ENCODE assay signal across 2 cellular contexts in the genomic region with DNA sequence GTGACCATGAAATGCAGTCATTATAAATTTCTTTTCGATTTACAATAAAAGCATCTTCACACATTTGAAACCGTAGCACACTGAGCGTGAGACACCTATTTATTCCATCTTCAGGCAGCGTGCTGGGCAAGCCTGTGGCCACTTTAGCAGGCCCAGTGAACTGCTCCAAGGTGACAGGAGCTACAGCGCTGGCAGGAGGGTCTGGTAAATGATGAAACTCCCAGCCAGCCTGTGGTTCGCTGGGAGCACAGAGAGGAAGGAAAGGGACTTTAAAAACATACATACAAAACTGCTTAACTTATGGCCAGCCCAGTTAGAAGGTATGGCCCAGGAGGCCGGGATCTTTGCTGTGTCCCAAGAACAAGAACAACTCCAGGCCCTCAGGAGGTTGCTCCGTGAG.
TF ChIP-seq lines count a peak whose summit lies in the region.

No MANE protein-coding gene starts in this region.

TF ChIP-seq in SK-N-SH, 30 proteins besides CTCF, POLR2A, EP300 and RAD21 (continued from another document):
- TF ChIP-seq, protein P1, sequence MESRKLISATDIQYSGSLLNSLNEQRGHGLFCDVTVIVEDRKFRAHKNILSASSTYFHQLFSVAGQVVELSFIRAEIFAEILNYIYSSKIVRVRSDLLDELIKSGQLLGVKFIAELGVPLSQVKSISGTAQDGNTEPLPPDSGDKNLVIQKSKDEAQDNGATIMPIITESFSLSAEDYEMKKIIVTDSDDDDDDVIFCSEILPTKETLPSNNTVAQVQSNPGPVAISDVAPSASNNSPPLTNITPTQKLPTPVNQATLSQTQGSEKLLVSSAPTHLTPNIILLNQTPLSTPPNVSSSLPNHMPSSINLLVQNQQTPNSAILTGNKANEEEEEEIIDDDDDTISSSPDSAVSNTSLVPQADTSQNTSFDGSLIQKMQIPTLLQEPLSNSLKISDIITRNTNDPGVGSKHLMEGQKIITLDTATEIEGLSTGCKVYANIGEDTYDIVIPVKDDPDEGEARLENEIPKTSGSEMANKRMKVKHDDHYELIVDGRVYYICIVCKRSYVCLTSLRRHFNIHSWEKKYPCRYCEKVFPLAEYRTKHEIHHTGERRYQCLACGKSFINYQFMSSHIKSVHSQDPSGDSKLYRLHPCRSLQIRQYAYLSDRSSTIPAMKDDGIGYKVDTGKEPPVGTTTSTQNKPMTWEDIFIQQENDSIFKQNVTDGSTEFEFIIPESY (IDR thresholded peaks at IDR 0.05; ENCODE audit: borderline replicate concordance, low read depth) = no peak
- TF ChIP-seq ELF1 (IDR thresholded peaks at IDR 0.05) (no peak), REST (IDR thresholded peaks at IDR 0.05; ENCODE audit: low read depth, low read length) (no peak), RXRA (IDR thresholded peaks at IDR 0.05; ENCODE audit: borderline replicate concordance, low read depth) (no peak), POLR2AphosphoS5 (IDR thresholded peaks at IDR 0.05; ENCODE audit: low read depth, low read length) (no peak), USF2 (IDR thresholded peaks at IDR 0.05; ENCODE audit: borderline replicate concordance, low read depth, low read length) (no peak)

TF ChIP-seq in SK-N-SH treated with all-trans-retinoic acid at 6 μM for 48 hours, 23 proteins besides CTCF, POLR2A, EP300 and RAD21 (continued from another document):
- TF ChIP-seq GLIS3 (CRISPR knock-in tag; IDR thresholded peaks at IDR 0.05) (no peak), BACH2 (CRISPR knock-in tag; IDR thresholded peaks at IDR 0.05; ENCODE audit: borderline replicate concordance) (no peak), ZNF70 (CRISPR knock-in tag; IDR thresholded peaks at IDR 0.05) (no peak), ZNF8 (CRISPR knock-in tag; IDR thresholded peaks at IDR 0.05) (no peak), ZC3H10 (CRISPR knock-in tag; IDR thresholded peaks at IDR 0.05) (no peak), ISL1 (CRISPR knock-in tag; IDR thresholded peaks at IDR 0.05) (no peak), SNAI2 (CRISPR knock-in tag; IDR thresholded peaks at IDR 0.05) (no peak), ZFP3 (CRISPR knock-in tag; IDR thresholded peaks at IDR 0.05) (no peak), RARB (CRISPR knock-in tag; IDR thresholded peaks at IDR 0.05) (no peak), ESRRG (CRISPR knock-in tag; IDR thresholded peaks at IDR 0.05) (no peak), ZFP30 (CRISPR knock-in tag; IDR thresholded peaks at IDR 0.05) (no peak)
- TF ChIP-seq, protein P2, sequence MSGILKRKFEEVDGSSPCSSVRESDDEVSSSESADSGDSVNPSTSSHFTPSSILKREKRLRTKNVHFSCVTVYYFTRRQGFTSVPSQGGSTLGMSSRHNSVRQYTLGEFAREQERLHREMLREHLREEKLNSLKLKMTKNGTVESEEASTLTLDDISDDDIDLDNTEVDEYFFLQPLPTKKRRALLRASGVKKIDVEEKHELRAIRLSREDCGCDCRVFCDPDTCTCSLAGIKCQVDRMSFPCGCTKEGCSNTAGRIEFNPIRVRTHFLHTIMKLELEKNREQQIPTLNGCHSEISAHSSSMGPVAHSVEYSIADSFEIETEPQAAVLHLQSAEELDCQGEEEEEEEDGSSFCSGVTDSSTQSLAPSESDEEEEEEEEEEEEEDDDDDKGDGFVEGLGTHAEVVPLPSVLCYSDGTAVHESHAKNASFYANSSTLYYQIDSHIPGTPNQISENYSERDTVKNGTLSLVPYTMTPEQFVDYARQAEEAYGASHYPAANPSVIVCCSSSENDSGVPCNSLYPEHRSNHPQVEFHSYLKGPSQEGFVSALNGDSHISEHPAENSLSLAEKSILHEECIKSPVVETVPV (CRISPR knock-in tag; IDR thresholded peaks at IDR 0.05) = no peak
